In the genomic region with DNA sequence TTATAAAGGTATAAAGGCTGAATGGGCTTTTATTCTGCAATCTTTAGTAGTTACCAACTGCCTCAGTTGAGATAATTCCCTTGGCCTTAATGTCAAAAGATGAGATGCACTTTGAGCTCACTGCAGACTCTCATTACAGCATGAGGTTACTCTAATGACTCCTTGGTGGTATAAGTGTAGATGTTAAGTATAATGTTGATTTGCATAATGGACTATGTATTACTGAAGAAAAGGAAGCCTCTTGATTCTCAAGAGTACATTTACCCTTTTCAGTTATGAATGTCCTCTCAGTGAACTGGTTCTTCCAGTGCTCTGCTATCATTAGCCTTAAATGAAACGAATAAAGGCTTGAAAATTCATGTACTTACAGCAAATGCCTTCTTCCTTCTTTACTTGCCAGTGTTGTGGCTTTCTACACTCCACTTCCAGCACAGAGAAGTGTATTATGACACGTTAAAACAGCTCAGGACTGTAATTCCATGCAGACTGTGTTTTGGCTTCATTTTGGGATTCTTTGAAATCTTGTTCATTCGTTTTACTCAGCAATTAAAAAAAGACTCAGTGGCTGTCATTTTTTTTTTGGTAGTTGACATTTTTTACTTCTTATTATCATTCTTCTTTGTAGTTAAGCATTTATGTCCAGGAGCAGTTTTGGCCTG, we compare ENCODE assay signal across 12 cellular contexts.
A peak's percentile ranks its signal among the peaks of the same experiment; 100 is the strongest.
DNase-seq lines count a peak whose midpoint lies in the region; ATAC-seq and TF ChIP-seq lines count a peak whose summit lies in the region.
"Had no signal": no experiment of that assay in that cellular context is flagged by ENCODE, and none has a peak within 500 bp of the region (broad histone marks: within the 10 kb centered on the region; RNA-seq: fewer than 3 reads in every experiment).

No MANE protein-coding gene starts in this region.

- H3K9me3 ChIP-seq in lower lobe of right lung (no peaks in the 10 kb centered on the region), spleen (no peaks in the 10 kb centered on the region)
- H3K9me3 ChIP-seq in CD4-positive, alpha-beta memory T cell (ENCODE audit: control insufficient read depth in 1 of 2, low read length in 2 of 2) = no peaks in the 10 kb centered on the region

- H3K27me3 ChIP-seq in lower lobe of right lung (ENCODE audit: low read depth) (no peaks in the 10 kb centered on the region), spleen (replicated peaks in 1 of 7) (no peaks in the 10 kb centered on the region)
- no peaks in the 10 kb centered on the region for H3K27me3 ChIP-seq in CD4-positive, alpha-beta memory T cell (ENCODE audit: insufficient read depth, low read length)
- H3K27me3 ChIP-seq: brain microvascular endothelial cell had no signal

- peaks cover 21 to 44% of the 10 kb centered on the region in 2 donors for H3K36me3 Mint-ChIP-seq in CD4-positive, alpha-beta memory T cell

- 74 to 80% (median 77%) methylated on average over 3 of the region's 3 CpGs for WGBS in spleen, 5 donors

- H3K4me1 ChIP-seq in lower lobe of right lung (peaks cover 25% of the 10 kb centered on the region), spleen (no peaks in the 10 kb centered on the region)
- no peaks in the 10 kb centered on the region for H3K4me1 ChIP-seq in CD4-positive, alpha-beta memory T cell (ENCODE audit: insufficient read depth, low read length)

- no peak for TF ChIP-seq POLR2A in spleen (IDR thresholded peaks at IDR 0.05)

- H3K4me3 Mint-ChIP-seq in CD4-positive, alpha-beta memory T cell = no peak overlapping the region
- H3K4me3 Mint-ChIP-seq: IgD-negative memory B cell, naive B cell had no signal

- no peak overlapping the region for H3K27ac ChIP-seq in lower lobe of right lung
- no peak overlapping the region for H3K27ac ChIP-seq in spleen
- H3K27ac ChIP-seq in CD4-positive, alpha-beta memory T cell (ENCODE audit: low read depth, low read length) = no peak overlapping the region
- H3K27ac ChIP-seq: brain microvascular endothelial cell had no signal

- no peaks in the 10 kb centered on the region for H3K27me3 Mint-ChIP-seq in CD4-positive, alpha-beta memory T cell
- H3K27me3 Mint-ChIP-seq: IgD-negative memory B cell, naive B cell had no signal

- peaks cover 45% of the 10 kb centered on the region for H3K36me3 ChIP-seq in lower lobe of right lung
- H3K36me3 ChIP-seq in spleen = peaks cover 0 to 80% (median 30%) of the 10 kb centered on the region in 6 donors
- H3K36me3 ChIP-seq in CD4-positive, alpha-beta memory T cell (ENCODE audit: insufficient read depth, low read length) = peaks cover 5% of the 10 kb centered on the region

- no peaks in the 10 kb centered on the region for H3K9me3 Mint-ChIP-seq in CD4-positive, alpha-beta memory T cell
- H3K9me3 Mint-ChIP-seq: IgD-negative memory B cell, naive B cell had no signal

- H3K27ac Mint-ChIP-seq in CD4-positive, alpha-beta memory T cell = peak overlapping the region in 1 of 7 donors; percentile 19
- H3K27ac Mint-ChIP-seq: IgD-negative memory B cell, naive B cell had no signal

- H3K4me3 ChIP-seq in GM12865 (ENCODE audit: low read depth, low read length) = no peak overlapping the region
- no peak overlapping the region for H3K4me3 ChIP-seq in lower lobe of right lung
- no peak overlapping the region for H3K4me3 ChIP-seq in spleen
- H3K4me3 ChIP-seq in CD4-positive, alpha-beta memory T cell (ENCODE audit: low read length in 2 of 2) = no peak overlapping the region

- no peak for TF ChIP-seq CTCF in GM12865 (IDR thresholded peaks at IDR 0.05; ENCODE audit: insufficient read depth, low read depth, low read length, missing control alignments)
- TF ChIP-seq CTCF in lower lobe of right lung (IDR thresholded peaks at IDR 0.05) = no peak
- no peak for TF ChIP-seq CTCF in spleen (IDR thresholded peaks at IDR 0.05 in 8 of 11, conservative IDR thresholded peaks at IDR 0.05 in 3 of 11)

- ATAC-seq in GM21447 (IDR thresholded peaks at IDR 0.05; ENCODE audit: unreplicated experiment) (peak; percentile 94), lower lobe of right lung (peak; percentile 69 to 76), GM18519 (IDR thresholded peaks at IDR 0.05; ENCODE audit: low FRiP score, unreplicated experiment) (no peak)

- H3K4me1 Mint-ChIP-seq in CD4-positive, alpha-beta memory T cell = peaks cover 0 to 4% (median 1%) of the 10 kb centered on the region in 4 donors

- POLR2A ChIA-PET in CD4-positive, alpha-beta memory T cell (lab: Charles Lee; ENCODE audit: partially characterized antibody) = no interaction called here

- intact Hi-C loops in lower lobe of right lung (cut with DNase I) (no loop called here), cardiac septum (cut with DNase I) (no loop called here), spleen (cut with DNase I; ENCODE audit: low total_unique reads) (no loop called here)
- intact Hi-C loops in CD4-positive, alpha-beta memory T cell (cut with micrococcal nuclease) = loop anchor here (10.0 kb wide), 1 partner anchor 95 kb away; a partner anchor contains a TSS

- CTCF ChIA-PET in CD4-positive, alpha-beta memory T cell (lab: Charles Lee; ENCODE audit: partially characterized antibody) = no interaction called here

- DNase-seq in GM12865 (ENCODE audit: low read depth) (peak; percentile 21), NCI-H1436 (lab: John Stamatoyannopoulos, UW) (peak; percentile 88), lower lobe of right lung (no peak), cardiac septum (ENCODE audit: low spot score) (no peak), spleen (no peak)
- no peak for DNase-seq in CD4-positive, alpha-beta memory T cell
- DNase-seq: brain microvascular endothelial cell; naive B cell; stimulated activated CD4-positive, alpha-beta T cell treated with anti-CD3 and anti-CD28 coated beads, Interleukin-4, amount 100 ng/mL, for 24 hours had no signal

Comparison
In these comparisons a context has a peak if more than half of its experiments do, and no peak if none do; other contexts are left out.
1. DNase-seq: peak in GM12865 (single experiment) and NCI-H1436 (single experiment); none in lower lobe of right lung (single experiment), cardiac septum (single experiment), spleen (single experiment) and CD4-positive, alpha-beta memory T cell (0 of 5).